23 cellular contexts compared by ENCODE assay signal in genomic region chr5:80592761-80593160, GRCh38. TPM values are rescaled to one million over a fixed set of nuclear protein-coding genes. Genes with fewer than 3 reads are reported as not detected.
DNase-seq lines count a peak whose midpoint lies in the region; ATAC-seq and TF ChIP-seq lines count a peak whose summit lies in the region.
"Had no signal": no experiment of that assay in that cellular context is flagged by ENCODE, and none has a peak within 500 bp of the region (broad histone marks: within the 10 kb centered on the region; RNA-seq: fewer than 3 reads in every experiment).

No MANE protein-coding gene starts in this region.

- H3K9me3 ChIP-seq in neuronal stem cell (replicated peaks in 1 of 2; ENCODE audit: control insufficient read depth in 2 of 2, insufficient read depth in 1 of 2, low read depth in 1 of 2, low read length in 2 of 2) = no peaks in the 10 kb centered on the region
- H3K9me3 ChIP-seq: SJCRH30 had no signal

- no peaks in the 10 kb centered on the region for H3K79me1 ChIP-seq in neuronal stem cell (ENCODE audit: low read depth, low read length)

- H3K14ac ChIP-seq in neuronal stem cell (ENCODE audit: low read length) = no peak overlapping the region

- no peak overlapping the region for H2BK120ac ChIP-seq in neuronal stem cell (ENCODE audit: low read depth, low read length)

- no peaks in the 10 kb centered on the region for H3F3A ChIP-seq in GM23338 (replicated peaks; ENCODE audit: low read depth)

- H3K27me3 ChIP-seq in GM23338 (ENCODE audit: insufficient read depth) (no peaks in the 10 kb centered on the region), neuronal stem cell (ENCODE audit: control insufficient read depth in 3 of 3, insufficient read depth in 3 of 3, low read depth in 1 of 3, low read length in 3 of 3) (no peaks in the 10 kb centered on the region)
- H3K27me3 ChIP-seq: SJCRH30 had no signal

- no peak overlapping the region for H2BK12ac ChIP-seq in neuronal stem cell (ENCODE audit: low read length)

- H3K4me1 ChIP-seq in GM23338 (ENCODE audit: insufficient read depth) (no peaks in the 10 kb centered on the region), neuronal stem cell (ENCODE audit: control insufficient read depth in 2 of 2, insufficient read depth in 1 of 2, low read depth in 1 of 2, low read length in 2 of 2) (peaks cover 4 to 8% of the 10 kb centered on the region in 2 donors)
- H3K4me1 ChIP-seq: SJCRH30 had no signal

- H2AFZ ChIP-seq in GM23338 (no peak overlapping the region), neuronal stem cell (ENCODE audit: low read length) (peak overlapping the region; percentile 2)

- H3K4me1 Mint-ChIP-seq in GM23338 (peaks cover 5% of the 10 kb centered on the region), endothelial cell (ENCODE audit: unreplicated experiment) (peaks cover 8% of the 10 kb centered on the region)

- no peaks in the 10 kb centered on the region for H4K20me1 ChIP-seq in GM23338 (replicated peaks; ENCODE audit: insufficient read depth)

- H3K36me3 Mint-ChIP-seq in GM23338 (ENCODE audit: low read depth) (no peaks in the 10 kb centered on the region), endothelial cell (ENCODE audit: low read depth, unreplicated experiment) (no peaks in the 10 kb centered on the region)

- H2BK5ac ChIP-seq in neuronal stem cell (ENCODE audit: low read length) = no peak overlapping the region

- H3K4me3 ChIP-seq in GM23338 = no peak overlapping the region
- H3K4me3 ChIP-seq in neuronal stem cell (ENCODE audit: low read length in 2 of 2) = no peak overlapping the region
- H3K4me3 ChIP-seq: SJCRH30 had no signal

- TF ChIP-seq CTCF in GM23338 (conservative IDR thresholded peaks at IDR 0.05; ENCODE audit: low read depth in 2 of 2) (no peak), endothelial cell (IDR thresholded peaks at IDR 0.05; ENCODE audit: unreplicated experiment) (no peak)

- no peak overlapping the region for H2BK15ac ChIP-seq in neuronal stem cell (ENCODE audit: low read length)

- no peaks in the 10 kb centered on the region for H3K9me2 ChIP-seq in GM23338 (ENCODE audit: insufficient read depth)

- H3K4ac ChIP-seq in neuronal stem cell (ENCODE audit: low read length) = no peak overlapping the region

- no peak overlapping the region for H4K91ac ChIP-seq in neuronal stem cell (ENCODE audit: low read depth, low read length, poor library complexity)

- H3K4me3 Mint-ChIP-seq in GM23338 (no peak overlapping the region), endothelial cell (ENCODE audit: unreplicated experiment) (no peak overlapping the region)

- H3K9me3 Mint-ChIP-seq in GM23338 (no peaks in the 10 kb centered on the region), endothelial cell (ENCODE audit: unreplicated experiment) (no peaks in the 10 kb centered on the region)

- no peak overlapping the region for H3K4me2 ChIP-seq in GM23338
- H3K4me2 ChIP-seq in neuronal stem cell (ENCODE audit: insufficient read depth, low read length, poor library complexity, severe bottlenecking) = no peak overlapping the region

- ATAC-seq in GM23338 (peak; percentile 63), GM18517 (IDR thresholded peaks at IDR 0.05; ENCODE audit: unreplicated experiment) (no peak), HG03280 (IDR thresholded peaks at IDR 0.05; ENCODE audit: unreplicated experiment) (no peak)
- ATAC-seq: PC-3, SK-N-SH treated with all-trans-retinoic acid at 6 μM for 48 hours had no signal

- no peak overlapping the region for H2AK5ac ChIP-seq in neuronal stem cell (ENCODE audit: low read depth, low read length)

- WGBS in neuronal stem cell (ENCODE audit: extremely low coverage in 2 of 2, insufficient read length in 2 of 2, insufficient replicate concordance in 1 of 2), 2 donors = no CpG with 5 or more reads among the region's 2 CpGs

- H3K27me3 Mint-ChIP-seq in GM23338 (ENCODE audit: insufficient read depth, low read depth, poor library complexity) (peaks cover 3% of the 10 kb centered on the region), endothelial cell (ENCODE audit: unreplicated experiment) (peaks cover 3% of the 10 kb centered on the region)

- H3K9ac ChIP-seq in neuronal stem cell (ENCODE audit: low read depth, low read length, poor library complexity) = no peak overlapping the region

- DNase-seq in GM23338 (ENCODE audit: low spot score) (no peak), M059J (ENCODE audit: low read depth) (peak; percentile 8), endothelial cell (ENCODE audit: low spot score) (no peak), neuronal stem cell (ENCODE audit: low spot score) (no peak), NCI-H2196 (lab: John Stamatoyannopoulos, UW; ENCODE audit: unreplicated experiment) (no peak)
- DNase-seq: Calu3, DMS79 treated with DMSO at 0.1 percent for 48 hours, KG1, MV-4-11, NCI-H1105, NCI-H1436 treated with DMSO at 0.1 percent for 48 hours, NCI-H187 treated with DMSO at 0.1 percent for 48 hours, NCI-H2171 treated with DMSO at 0.1 percent for 48 hours, NCI-H524, NCI-H748 treated with DMSO at 0.1 percent for 48 hours, PC-3, SJCRH30 had no signal

- H4K8ac ChIP-seq in neuronal stem cell (ENCODE audit: low read depth, low read length) = no peak overlapping the region

- H3K79me2 ChIP-seq in GM23338 (replicated peaks; ENCODE audit: insufficient read depth) = no peaks in the 10 kb centered on the region

- no peak overlapping the region for H3K23ac ChIP-seq in neuronal stem cell (ENCODE audit: low read depth, low read length, poor library complexity)

- peak overlapping the region; percentile 65 for H3K18ac ChIP-seq in neuronal stem cell (ENCODE audit: low read length)

- H3K27ac Mint-ChIP-seq in GM23338 (no peak overlapping the region), endothelial cell (ENCODE audit: unreplicated experiment) (peak overlapping the region; percentile 62)

- H3K36me3 ChIP-seq in GM23338 (ENCODE audit: insufficient read depth) = no peaks in the 10 kb centered on the region
- H3K36me3 ChIP-seq in neuronal stem cell (replicated peaks in 1 of 2; ENCODE audit: control insufficient read depth in 2 of 2, insufficient read depth in 2 of 2, low read length in 2 of 2) = no peaks in the 10 kb centered on the region
- H3K36me3 ChIP-seq: SJCRH30 had no signal

- H3K27ac ChIP-seq in GM23338 (ENCODE audit: low read depth) = no peak overlapping the region
- H3K27ac ChIP-seq in neuronal stem cell (replicated peaks; ENCODE audit: low read length) = no peak overlapping the region
- H3K27ac ChIP-seq: SJCRH30 had no signal

TF ChIP-seq in GM23338, 12 proteins besides CTCF, POLR2A, EP300 and RAD21 (continues in another document):
- TF ChIP-seq EZH2phosphoT487 (IDR thresholded peaks at IDR 0.05; ENCODE audit: unreplicated experiment) = no peak
- TF ChIP-seq STAT1 (IDR thresholded peaks at IDR 0.05; ENCODE audit: unreplicated experiment) = no peak
- TF ChIP-seq CREB1 (CRISPR knock-in tag; IDR thresholded peaks at IDR 0.05; ENCODE audit: low read depth) = no peak
- no peak for TF ChIP-seq POLR2AphosphoS5 (IDR thresholded peaks at IDR 0.05; ENCODE audit: low read depth)
- TF ChIP-seq ZNF114 (CRISPR knock-in tag; IDR thresholded peaks at IDR 0.05) = no peak
- no peak for TF ChIP-seq EZH2 (IDR thresholded peaks at IDR 0.05; ENCODE audit: low read depth, unreplicated experiment)

RNA-seq across cellular contexts. Expression of gene ANKRD34B, which starts 22.7 kb away (rescaled TPM):
- 1.5 and 2.9 TPM in 2 replicates for total RNA-seq in GM23338 (2014; rRNA removed; shearing (Covaris generic))
- polyA plus RNA-seq in GM23338 (2016; fragmentation: Nextera tagmentation; extraction: Ambion mirVana) = 1.6 and 1.7 TPM in 2 replicates
- total RNA-seq in M059J (2014; rRNA removed; shearing (Covaris generic)) = not detected in 2 replicates
- total RNA-seq in endothelial cell (ENCODE audit: unreplicated experiment) = 0.62 TPM
- polyA plus RNA-seq in neuronal stem cell (2013, experiment 1 of 2) = 3.1 TPM
- 3.5 TPM for polyA plus RNA-seq in neuronal stem cell (2013, experiment 2 of 2)
- total RNA-seq: A172, HT-29, PC-3 had no signal
- polyA plus RNA-seq: BJ had no signal
